ENCODE assay signal across 11 cellular contexts in the genomic region with DNA sequence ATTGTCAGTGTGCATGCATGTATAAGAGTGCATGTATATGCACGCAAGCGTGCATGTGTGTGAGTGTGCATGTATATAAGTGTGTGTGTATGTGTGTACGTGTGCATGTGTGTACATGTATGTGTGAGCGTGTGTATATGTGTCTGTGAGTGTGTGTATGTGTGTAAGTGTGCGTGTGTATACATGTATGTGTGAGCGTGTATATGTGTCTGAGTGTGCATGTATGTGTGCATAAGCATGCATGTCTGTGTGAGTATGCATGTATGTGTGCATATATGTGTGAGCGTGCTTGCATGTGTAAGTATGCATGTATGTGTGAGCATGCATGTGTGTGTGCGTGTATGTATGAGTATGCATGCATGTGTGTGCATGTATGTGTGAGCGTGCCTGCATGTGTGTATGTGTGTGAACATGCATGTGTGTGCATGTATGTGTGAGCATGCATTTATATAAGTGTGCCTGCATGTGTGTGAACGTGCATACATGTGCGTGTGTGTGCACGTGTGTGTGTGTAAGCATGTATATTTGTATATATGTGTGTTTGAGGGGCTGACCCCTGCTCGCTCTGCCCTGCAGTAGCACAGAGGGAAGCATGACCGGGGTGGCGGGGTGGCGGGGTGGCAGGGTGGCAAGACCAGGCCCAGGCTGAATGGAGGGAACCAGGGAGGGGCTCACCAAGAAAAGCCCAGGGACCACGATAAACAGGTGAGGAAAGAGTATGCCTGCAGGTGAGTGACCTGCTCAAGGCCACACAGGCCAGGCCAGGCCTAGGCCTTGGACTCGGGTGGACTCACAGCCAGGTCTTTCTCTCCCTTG. TPM values are rescaled to one million over a fixed set of nuclear protein-coding genes. Genes with fewer than 3 reads are reported as not detected.
DNase-seq lines count a peak whose midpoint lies in the region; ATAC-seq, FAIRE-seq and TF ChIP-seq lines count a peak whose summit lies in the region.
"Had no signal": no experiment of that assay in that cellular context is flagged by ENCODE, and none has a peak within 500 bp of the region (broad histone marks: within the 10 kb centered on the region; RNA-seq: fewer than 3 reads in every experiment).

No MANE protein-coding gene starts in this region.

- DNase-seq in GM12892 (ENCODE audit: insufficient read length): no peak
- no peak for DNase-seq in activated naive CD8-positive, alpha-beta T cell treated with anti-CD3 and anti-CD28 coated beads for 36 hours
- no peak for DNase-seq in natural killer cell
- DNase-seq in testis: no peak
- no peak for DNase-seq in dedifferentiated amniotic fluid mesenchymal stem cell (ENCODE audit: extremely low spot score)
- DNase-seq in kidney tubule cell (ENCODE audit: low spot score): no peak
- DNase-seq in GF-D8 (lab: John Stamatoyannopoulos, UW): no peak
- DNase-seq: aorta, DMS79 had no signal

- H3K9ac ChIP-seq in BLaER1: peak overlapping the region; percentile 54; the same call in 1 of the 2 replicates

- H3K9me3 ChIP-seq in BLaER1: no peaks in the 10 kb centered on the region
- H3K9me3 ChIP-seq in testis: no peaks in the 10 kb centered on the region

- intact Hi-C loops in natural killer cell (cut with micrococcal nuclease): no loop called here
- intact Hi-C loops in testis (cut with DNase I; ENCODE audit: low total_unique reads): no loop called here

- H3K27ac Mint-ChIP-seq in activated naive CD8-positive, alpha-beta T cell treated with anti-CD3 and anti-CD28 coated beads for 36 hours: peak overlapping the region; percentile 97
- peak overlapping the region; percentile 93 for H3K27ac Mint-ChIP-seq in natural killer cell

- peaks cover 100% of the 10 kb centered on the region for H3K4me1 ChIP-seq in BLaER1
- H3K4me1 ChIP-seq in testis: peaks cover 15% of the 10 kb centered on the region

- peaks cover 81% of the 10 kb centered on the region for H3K4me1 Mint-ChIP-seq in activated naive CD8-positive, alpha-beta T cell treated with anti-CD3 and anti-CD28 coated beads for 36 hours
- H3K4me1 Mint-ChIP-seq in natural killer cell: peaks cover 74 to 83% of the 10 kb centered on the region in 2 donors

- TF ChIP-seq CTCF in natural killer cell (IDR thresholded peaks at IDR 0.05) (no peak), testis (IDR thresholded peaks at IDR 0.05) (no peak)

- H3K4me3 ChIP-seq in BLaER1: no peak overlapping the region; the same call in 1 of the 2 replicates
- H3K4me3 ChIP-seq in testis: no peak overlapping the region

- H4K20me1 ChIP-seq in BLaER1: no peaks in the 10 kb centered on the region

- no peak for ATAC-seq in natural killer cell

- H3K9me3 Mint-ChIP-seq in activated naive CD8-positive, alpha-beta T cell treated with anti-CD3 and anti-CD28 coated beads for 36 hours: peaks cover 3% of the 10 kb centered on the region
- no peaks in the 10 kb centered on the region for H3K9me3 Mint-ChIP-seq in natural killer cell

- peak; percentile 97 for FAIRE-seq in GM12892 (lab: Jason Lieb, UNC)

- H3K27me3 Mint-ChIP-seq in activated naive CD8-positive, alpha-beta T cell treated with anti-CD3 and anti-CD28 coated beads for 36 hours: no peaks in the 10 kb centered on the region
- no peaks in the 10 kb centered on the region for H3K27me3 Mint-ChIP-seq in natural killer cell (ENCODE audit: low read depth in 2 of 2)

- H3K4me2 ChIP-seq in BLaER1: peak overlapping the region; percentile 91

- H3K36me3 ChIP-seq in BLaER1: peaks cover 40% of the 10 kb centered on the region
- no peaks in the 10 kb centered on the region for H3K36me3 ChIP-seq in testis (ENCODE audit: low read depth, missing control alignments)

- H3K4me3 Mint-ChIP-seq in activated naive CD8-positive, alpha-beta T cell treated with anti-CD3 and anti-CD28 coated beads for 36 hours: peak overlapping the region; percentile 68
- peak overlapping the region; percentile 87 for H3K4me3 Mint-ChIP-seq in natural killer cell

- TF ChIP-seq POLR2A in GM12892 (IDR thresholded peaks at IDR 0.05; ENCODE audit: low read depth, low read length) (no peak), testis (IDR thresholded peaks at IDR 0.05) (no peak)

- WGBS in testis, 2 donors: 79 to 86% methylated on average over 18 of the region's 18 CpGs

- H3K27me3 ChIP-seq in BLaER1 (no peaks in the 10 kb centered on the region), testis (no peaks in the 10 kb centered on the region)

- H3K27ac ChIP-seq in BLaER1 (peak overlapping the region; percentile 68), testis (no peak overlapping the region)

- H3K36me3 Mint-ChIP-seq in activated naive CD8-positive, alpha-beta T cell treated with anti-CD3 and anti-CD28 coated beads for 36 hours: peaks cover 32% of the 10 kb centered on the region
- H3K36me3 Mint-ChIP-seq in natural killer cell: no peaks in the 10 kb centered on the region

RNA-seq across cellular contexts. Expression of a gene that starts 26.3 kb away (rescaled TPM):
- polyA plus RNA-seq in GM12892 (2012; ENCODE audit: missing spikeins): 12.8 TPM
- 10 to 100 TPM; 16.6 to 17.3 TPM for total RNA-seq in activated naive CD8-positive, alpha-beta T cell treated with anti-CD3 and anti-CD28 coated beads for 36 hours
- total RNA-seq in natural killer cell: 100 to 1,000 TPM; 219 to 260 (median 249) TPM
- total RNA-seq in testis: 1 to 10 TPM; 2.7 to 7.2 TPM
- polyA plus RNA-seq in testis (ENCODE audit: insufficient read depth, low read depth, low replicate concordance): 6.8 TPM
- total RNA-seq: LHCN-M2 had no signal

Comparison
In these comparisons a context has a peak if more than half of its experiments do, and no peak if none do; other contexts are left out.
1. RNA of a gene that starts 26.3 kb away (total RNA-seq): 219 to 260 TPM in natural killer cell; 16.6 to 17.3 TPM in activated naive CD8-positive, alpha-beta T cell treated with anti-CD3 and anti-CD28 coated beads for 36 hours and 2.7 to 7.2 TPM in testis; every median in the first group is over 10 times any median in the second.